ENCODE assay signal across 11 cellular contexts in genomic region chr6:65638047-65638831, GRCh38.
DNase-seq lines count a peak whose midpoint lies in the region; ATAC-seq and TF ChIP-seq lines count a peak whose summit lies in the region.
"Had no signal": no experiment of that assay in that cellular context is flagged by ENCODE, and none has a peak within 500 bp of the region (broad histone marks: within the 10 kb centered on the region; RNA-seq: fewer than 3 reads in every experiment).

No MANE protein-coding gene starts in this region.

- peak; percentile 79 for DNase-seq in DMS53 (lab: John Stamatoyannopoulos, UW)
- DNase-seq in HT1080 (ENCODE audit: low read depth) = peak; percentile 48
- DNase-seq in left colon = peak; percentile 23 to 50
- DNase-seq in NCI-H2029 treated with DMSO at 0.1 percent for 48 hours (lab: John Stamatoyannopoulos, UW) = no peak
- no peak for DNase-seq in cerebellum (ENCODE audit: low spot score)
- DNase-seq: cerebellar nuclear complex; naive thymus-derived CD4-positive, alpha-beta T cell; stimulated activated CD4-positive, alpha-beta T cell treated with anti-CD3 and anti-CD28 coated beads, Interleukin-4, amount 100 ng/mL, for 1 hour had no signal

- intact Hi-C loops in left colon (cut with DNase I, micrococcal nuclease) = no loop called here

- ATAC-seq in SK-N-SH treated with all-trans-retinoic acid at 6 μM for 48 hours (0 out of 3 replicates have a peak, but pooled peaks have one; percentile 56), left colon (peak; percentile 83), HG03039 (IDR thresholded peaks at IDR 0.05; ENCODE audit: unreplicated experiment) (no peak), HG02885 (IDR thresholded peaks at IDR 0.05; ENCODE audit: poor library complexity, unreplicated experiment) (no peak)
- ATAC-seq: naive thymus-derived CD4-positive, alpha-beta T cell had no signal

TF ChIP-seq in SK-N-SH treated with all-trans-retinoic acid at 6 μM for 48 hours, 23 proteins besides CTCF, POLR2A, EP300 and RAD21:
- TF ChIP-seq ZFP30 (CRISPR knock-in tag; IDR thresholded peaks at IDR 0.05) = no peak
- TF ChIP-seq ZNF565 (CRISPR knock-in tag; conservative IDR thresholded peaks at IDR 0.05; ENCODE audit: low read depth) = no peak
- no peak for TF ChIP-seq SNAI2 (CRISPR knock-in tag; IDR thresholded peaks at IDR 0.05)
- TF ChIP-seq GLIS3 (CRISPR knock-in tag; IDR thresholded peaks at IDR 0.05) = no peak
- no peak for TF ChIP-seq ESRRG (CRISPR knock-in tag; IDR thresholded peaks at IDR 0.05)
- no peak for TF ChIP-seq BACH2 (CRISPR knock-in tag; IDR thresholded peaks at IDR 0.05; ENCODE audit: borderline replicate concordance)
- no peak for TF ChIP-seq ZFP3 (CRISPR knock-in tag; IDR thresholded peaks at IDR 0.05)
- TF ChIP-seq, protein P1, sequence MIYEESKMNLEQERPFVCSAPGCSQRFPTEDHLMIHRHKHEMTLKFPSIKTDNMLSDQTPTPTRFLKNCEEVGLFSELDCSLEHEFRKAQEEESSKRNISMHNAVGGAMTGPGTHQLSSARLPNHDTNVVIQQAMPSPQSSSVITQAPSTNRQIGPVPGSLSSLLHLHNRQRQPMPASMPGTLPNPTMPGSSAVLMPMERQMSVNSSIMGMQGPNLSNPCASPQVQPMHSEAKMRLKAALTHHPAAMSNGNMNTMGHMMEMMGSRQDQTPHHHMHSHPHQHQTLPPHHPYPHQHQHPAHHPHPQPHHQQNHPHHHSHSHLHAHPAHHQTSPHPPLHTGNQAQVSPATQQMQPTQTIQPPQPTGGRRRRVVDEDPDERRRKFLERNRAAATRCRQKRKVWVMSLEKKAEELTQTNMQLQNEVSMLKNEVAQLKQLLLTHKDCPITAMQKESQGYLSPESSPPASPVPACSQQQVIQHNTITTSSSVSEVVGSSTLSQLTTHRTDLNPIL (CRISPR knock-in tag; IDR thresholded peaks at IDR 0.05; ENCODE audit: low read depth) = no peak
- no peak for TF ChIP-seq ISL1 (CRISPR knock-in tag; IDR thresholded peaks at IDR 0.05)
- TF ChIP-seq ZNF8 (CRISPR knock-in tag; IDR thresholded peaks at IDR 0.05) = no peak
- TF ChIP-seq OSR1 (CRISPR knock-in tag; IDR thresholded peaks at IDR 0.05) = no peak
- TF ChIP-seq RARB (CRISPR knock-in tag; IDR thresholded peaks at IDR 0.05) = no peak
- TF ChIP-seq, protein P2, sequence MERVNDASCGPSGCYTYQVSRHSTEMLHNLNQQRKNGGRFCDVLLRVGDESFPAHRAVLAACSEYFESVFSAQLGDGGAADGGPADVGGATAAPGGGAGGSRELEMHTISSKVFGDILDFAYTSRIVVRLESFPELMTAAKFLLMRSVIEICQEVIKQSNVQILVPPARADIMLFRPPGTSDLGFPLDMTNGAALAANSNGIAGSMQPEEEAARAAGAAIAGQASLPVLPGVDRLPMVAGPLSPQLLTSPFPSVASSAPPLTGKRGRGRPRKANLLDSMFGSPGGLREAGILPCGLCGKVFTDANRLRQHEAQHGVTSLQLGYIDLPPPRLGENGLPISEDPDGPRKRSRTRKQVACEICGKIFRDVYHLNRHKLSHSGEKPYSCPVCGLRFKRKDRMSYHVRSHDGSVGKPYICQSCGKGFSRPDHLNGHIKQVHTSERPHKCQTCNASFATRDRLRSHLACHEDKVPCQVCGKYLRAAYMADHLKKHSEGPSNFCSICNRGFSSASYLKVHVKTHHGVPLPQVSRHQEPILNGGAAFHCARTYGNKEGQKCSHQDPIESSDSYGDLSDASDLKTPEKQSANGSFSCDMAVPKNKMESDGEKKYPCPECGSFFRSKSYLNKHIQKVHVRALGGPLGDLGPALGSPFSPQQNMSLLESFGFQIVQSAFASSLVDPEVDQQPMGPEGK (CRISPR knock-in tag; IDR thresholded peaks at IDR 0.05; ENCODE audit: borderline replicate concordance) = no peak
- no peak for TF ChIP-seq ZNF70 (CRISPR knock-in tag; IDR thresholded peaks at IDR 0.05)
- TF ChIP-seq TCF4 (CRISPR knock-in tag; IDR thresholded peaks at IDR 0.05; ENCODE audit: borderline replicate concordance) = no peak
- TF ChIP-seq PPARA (CRISPR knock-in tag; IDR thresholded peaks at IDR 0.05; ENCODE audit: borderline replicate concordance) = no peak
- no peak for TF ChIP-seq TOX (CRISPR knock-in tag; IDR thresholded peaks at IDR 0.05; ENCODE audit: borderline replicate concordance)
- no peak for TF ChIP-seq ZC3H10 (CRISPR knock-in tag; IDR thresholded peaks at IDR 0.05)
- no peak for TF ChIP-seq ARNTL (CRISPR knock-in tag; IDR thresholded peaks at IDR 0.05; ENCODE audit: borderline replicate concordance, low read depth)
- TF ChIP-seq, protein P3, sequence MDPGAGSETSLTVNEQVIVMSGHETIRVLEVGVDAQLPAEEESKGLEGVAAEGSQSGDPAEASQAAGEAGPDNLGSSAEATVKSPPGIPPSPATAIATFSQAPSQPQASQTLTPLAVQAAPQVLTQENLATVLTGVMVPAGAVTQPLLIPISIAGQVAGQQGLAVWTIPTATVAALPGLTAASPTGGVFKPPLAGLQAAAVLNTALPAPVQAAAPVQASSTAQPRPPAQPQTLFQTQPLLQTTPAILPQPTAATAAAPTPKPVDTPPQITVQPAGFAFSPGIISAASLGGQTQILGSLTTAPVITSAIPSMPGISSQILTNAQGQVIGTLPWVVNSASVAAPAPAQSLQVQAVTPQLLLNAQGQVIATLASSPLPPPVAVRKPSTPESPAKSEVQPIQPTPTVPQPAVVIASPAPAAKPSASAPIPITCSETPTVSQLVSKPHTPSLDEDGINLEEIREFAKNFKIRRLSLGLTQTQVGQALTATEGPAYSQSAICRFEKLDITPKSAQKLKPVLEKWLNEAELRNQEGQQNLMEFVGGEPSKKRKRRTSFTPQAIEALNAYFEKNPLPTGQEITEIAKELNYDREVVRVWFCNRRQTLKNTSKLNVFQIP (CRISPR knock-in tag; IDR thresholded peaks at IDR 0.05; ENCODE audit: borderline replicate concordance, low read depth) = no peak

Comparison
In these comparisons a context has a peak if more than half of its experiments do, and no peak if none do; other contexts are left out.
1. DNase-seq: peak in DMS53 (single experiment), HT1080 (single experiment) and left colon (2 of 2); none in NCI-H2029 treated with DMSO at 0.1 percent for 48 hours (single experiment) and cerebellum (single experiment).
2. ATAC-seq: peak in SK-N-SH treated with all-trans-retinoic acid at 6 μM for 48 hours (single experiment) and left colon (single experiment); none in HG03039 (single experiment) and HG02885 (single experiment).